In genomic region chr6:149059557-149059956, GRCh38 we compare ENCODE assay signal across 1 cellular context.
TF ChIP-seq lines count a peak whose summit lies in the region.

No MANE protein-coding gene starts in this region.

TF ChIP-seq in K562, 482 proteins besides CTCF, POLR2A, EP300 and RAD21 (continued from another document):
- TF ChIP-seq SMARCB1 (IDR thresholded peaks at IDR 0.05; ENCODE audit: insufficient read length, low read depth): no peak
- no peak for TF ChIP-seq BACH1 (tag; IDR thresholded peaks at IDR 0.05)
- TF ChIP-seq, protein P1, sequence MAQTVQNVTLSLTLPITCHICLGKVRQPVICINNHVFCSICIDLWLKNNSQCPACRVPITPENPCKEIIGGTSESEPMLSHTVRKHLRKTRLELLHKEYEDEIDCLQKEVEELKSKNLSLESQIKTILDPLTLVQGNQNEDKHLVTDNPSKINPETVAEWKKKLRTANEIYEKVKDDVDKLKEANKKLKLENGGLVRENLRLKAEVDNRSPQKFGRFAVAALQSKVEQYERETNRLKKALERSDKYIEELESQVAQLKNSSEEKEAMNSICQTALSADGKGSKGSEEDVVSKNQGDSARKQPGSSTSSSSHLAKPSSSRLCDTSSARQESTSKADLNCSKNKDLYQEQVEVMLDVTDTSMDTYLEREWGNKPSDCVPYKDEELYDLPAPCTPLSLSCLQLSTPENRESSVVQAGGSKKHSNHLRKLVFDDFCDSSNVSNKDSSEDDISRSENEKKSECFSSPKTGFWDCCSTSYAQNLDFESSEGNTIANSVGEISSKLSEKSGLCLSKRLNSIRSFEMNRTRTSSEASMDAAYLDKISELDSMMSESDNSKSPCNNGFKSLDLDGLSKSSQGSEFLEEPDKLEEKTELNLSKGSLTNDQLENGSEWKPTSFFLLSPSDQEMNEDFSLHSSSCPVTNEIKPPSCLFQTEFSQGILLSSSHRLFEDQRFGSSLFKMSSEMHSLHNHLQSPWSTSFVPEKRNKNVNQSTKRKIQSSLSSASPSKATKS (CRISPR knock-in tag; IDR thresholded peaks at IDR 0.05): no peak
